Comparison of ENCODE assay signal across 14 cellular contexts in genomic region chr10:817371-817770, GRCh38.
"Had no signal": no experiment of that assay in that cellular context is flagged by ENCODE, and none has a peak within 500 bp of the region (broad histone marks: within the 10 kb centered on the region; RNA-seq: fewer than 3 reads in every experiment).

No MANE protein-coding gene starts in this region.

- H3K27ac ChIP-seq: right lobe of liver, stomach, thoracic aorta had no signal

- H3K4me3 ChIP-seq: right lobe of liver, stomach, thoracic aorta had no signal

- H3K9me3 ChIP-seq: right lobe of liver, stomach, thoracic aorta had no signal

- DNase-seq: activated CD4-positive, CD25-positive, alpha-beta regulatory T cell; activated CD8-positive, alpha-beta memory T cell treated with anti-CD3 and anti-CD28 coated beads for 24 hours; activated naive CD4-positive, alpha-beta T cell treated with Interleukin-2 at 50 U/mL for 16 hours; cortex of kidney; effector CD4-positive, alpha-beta T cell; foreskin melanocyte; left cardiac atrium; mesenchymal stem cell; occipital lobe; right lobe of liver; stomach; SW 1271 had no signal

- ATAC-seq: activated T-helper 17 cell treated with anti-CD3 and anti-CD28 coated beads, Interleukin-2, amount 50 U/mL, for 72 hours had no signal

- H3K27me3 ChIP-seq: right lobe of liver, stomach had no signal

- H3K4me1 ChIP-seq: right lobe of liver had no signal
